In genomic region chr10:70052462-70053211, GRCh38 we compare ENCODE assay signal across 8 cellular contexts. TPM values are rescaled to one million over a fixed set of nuclear protein-coding genes. Genes with fewer than 3 reads are reported as not detected.
DNase-seq lines count a peak whose midpoint lies in the region; ATAC-seq and TF ChIP-seq lines count a peak whose summit lies in the region.

TSS of gene MACROH2A2 (plus strand) at chr10:70052846. CDS start at chr10:70075659, 22,813 bp downstream.

- peaks cover 5 to 8% of the 10 kb centered on the region in 2 donors for H3K4me1 Mint-ChIP-seq in effector memory CD8-positive, alpha-beta T cell (ENCODE audit: low read depth in 2 of 2)
- H3K4me1 Mint-ChIP-seq in stimulated activated naive CD8-positive, alpha-beta T cell treated with anti-CD3 and anti-CD28 coated beads, Interleukin-15, Interleukin-2, amounts not matched to agents 100 ng/mL and 50 ng/mL, for 24 hours (ENCODE audit: low read depth), result peaks cover 6% of the 10 kb centered on the region

- no peak within 1 kb of the TSS for H3K27ac Mint-ChIP-seq in effector memory CD8-positive, alpha-beta T cell
- peak within 1 kb of the TSS; percentile 40 for H3K27ac Mint-ChIP-seq in stimulated activated naive CD8-positive, alpha-beta T cell treated with anti-CD3 and anti-CD28 coated beads, Interleukin-15, Interleukin-2, amounts not matched to agents 100 ng/mL and 50 ng/mL, for 24 hours

- peak within 1 kb of the TSS; percentile 83 to 96 (median 90) for H3K9ac ChIP-seq in BLaER1 treated with 17β-estradiol and CSF1 and Interleukin-3, amounts not matched to agents 10 nM and 100 nM

- 1% methylated on average over 33 to 43 of the region's 58 CpGs for WGBS in lower leg skin, 2 donors

- peak; percentile 4 for DNase-seq in HT1080 (ENCODE audit: low read depth)
- DNase-seq in SW480 (ENCODE audit: low spot score), result peak; percentile 83
- DNase-seq in effector memory CD8-positive, alpha-beta T cell, result no peak
- peak; percentile 19 to 88 for DNase-seq in lower leg skin (ENCODE audit: low spot score in 2 of 2)

- H3K4me2 ChIP-seq in BLaER1 treated with 17β-estradiol and CSF1 and Interleukin-3, amounts not matched to agents 10 nM and 100 nM, result peak within 1 kb of the TSS; percentile 73 to 90 (median 83)

- H3K9me3 ChIP-seq in BLaER1 treated with 17β-estradiol and CSF1 and Interleukin-3, amounts not matched to agents 10 nM and 100 nM (replicated peaks in 1 of 11), result no peaks in the 10 kb centered on the region

- H3K36me3 ChIP-seq in BLaER1 treated with 17β-estradiol and CSF1 and Interleukin-3, amounts not matched to agents 10 nM and 100 nM, result peaks cover 0 to 10% (median 0%) of the 10 kb centered on the region in 11 experiments; a peak in 2 of 22 replicates

- H3K9me3 Mint-ChIP-seq in effector memory CD8-positive, alpha-beta T cell, result no peaks in the 10 kb centered on the region
- no peaks in the 10 kb centered on the region for H3K9me3 Mint-ChIP-seq in stimulated activated naive CD8-positive, alpha-beta T cell treated with anti-CD3 and anti-CD28 coated beads, Interleukin-15, Interleukin-2, amounts not matched to agents 100 ng/mL and 50 ng/mL, for 24 hours

- no peaks in the 10 kb centered on the region for H3K36me3 Mint-ChIP-seq in effector memory CD8-positive, alpha-beta T cell (ENCODE audit: insufficient read depth)
- no peaks in the 10 kb centered on the region for H3K36me3 Mint-ChIP-seq in stimulated activated naive CD8-positive, alpha-beta T cell treated with anti-CD3 and anti-CD28 coated beads, Interleukin-15, Interleukin-2, amounts not matched to agents 100 ng/mL and 50 ng/mL, for 24 hours (ENCODE audit: low read depth)

- H3K4me3 ChIP-seq in BLaER1 treated with 17β-estradiol and CSF1 and Interleukin-3, amounts not matched to agents 10 nM and 100 nM, result peak within 1 kb of the TSS; percentile 77 to 93 (median 88)
- peak within 1 kb of the TSS; percentile 48 for H3K4me3 ChIP-seq in lower leg skin (ENCODE audit: low read depth, poor library complexity, severe bottlenecking)

- peaks cover 0 to 4% (median 0%) of the 10 kb centered on the region in 11 experiments; a peak in 1 of 22 replicates for H3K27me3 ChIP-seq in BLaER1 treated with 17β-estradiol and CSF1 and Interleukin-3, amounts not matched to agents 10 nM and 100 nM

- peaks cover 51 to 57% of the 10 kb centered on the region in 2 donors for H3K27me3 Mint-ChIP-seq in effector memory CD8-positive, alpha-beta T cell
- peaks cover 65% of the 10 kb centered on the region for H3K27me3 Mint-ChIP-seq in stimulated activated naive CD8-positive, alpha-beta T cell treated with anti-CD3 and anti-CD28 coated beads, Interleukin-15, Interleukin-2, amounts not matched to agents 100 ng/mL and 50 ng/mL, for 24 hours

- no peak for TF ChIP-seq CTCF in lower leg skin (IDR thresholded peaks at IDR 0.05)

- peaks cover 0 to 12% (median 0%) of the 10 kb centered on the region in 11 experiments; a peak in 4 of 22 replicates for H4K20me1 ChIP-seq in BLaER1 treated with 17β-estradiol and CSF1 and Interleukin-3, amounts not matched to agents 10 nM and 100 nM

- TF ChIP-seq POLR2A in lower leg skin (IDR thresholded peaks at IDR 0.05), result no peak

- peak within 1 kb of the TSS; percentile 72 to 82 for H3K4me3 Mint-ChIP-seq in effector memory CD8-positive, alpha-beta T cell
- peak within 1 kb of the TSS; percentile 81 for H3K4me3 Mint-ChIP-seq in stimulated activated naive CD8-positive, alpha-beta T cell treated with anti-CD3 and anti-CD28 coated beads, Interleukin-15, Interleukin-2, amounts not matched to agents 100 ng/mL and 50 ng/mL, for 24 hours

- peaks cover 7 to 22% (median 15%) of the 10 kb centered on the region in 10 experiments; a peak in 19 of 20 replicates for H3K4me1 ChIP-seq in BLaER1 treated with 17β-estradiol and CSF1 and Interleukin-3, amounts not matched to agents 10 nM and 100 nM

- no peak for ATAC-seq in effector memory CD8-positive, alpha-beta T cell (replicated peaks)
- ATAC-seq in GM21360 (IDR thresholded peaks at IDR 0.05; ENCODE audit: unreplicated experiment) (no peak), HG03045 (IDR thresholded peaks at IDR 0.05; ENCODE audit: unreplicated experiment) (no peak)

- intact Hi-C loops in lower leg skin (cut with DNase I; ENCODE audit: low total_unique reads), result no loop called here

- peak within 1 kb of the TSS; percentile 77 to 94 (median 90) for H3K27ac ChIP-seq in BLaER1 treated with 17β-estradiol and CSF1 and Interleukin-3, amounts not matched to agents 10 nM and 100 nM

RNA-seq across cellular contexts. Expression of gene MACROH2A2, which starts in this region (rescaled TPM):
- total RNA-seq in HT1080 (2014; rRNA removed; shearing (Covaris generic)), result 0.30 and 0.32 TPM in 2 replicates
- 3.1 and 3.7 TPM in 2 replicates for polyA plus RNA-seq in HT1080 (2015; cell fraction: cytosol; rRNA removed)
- 2.8 and 4.0 TPM in 2 replicates for polyA plus RNA-seq in HT1080 (2015; cell fraction: nucleus; rRNA removed)
- 10 to 100 TPM; 11.0 to 15.4 (median 12.8) TPM for total RNA-seq in lower leg skin

Comparison
In these comparisons a context has a peak if more than half of its experiments do, and no peak if none do; other contexts are left out.
1. DNase-seq: peak in HT1080 (single experiment), SW480 (single experiment) and lower leg skin (2 of 2); none in effector memory CD8-positive, alpha-beta T cell (0 of 3).